ENCODE assay signal across 11 cellular contexts in the genomic region with DNA sequence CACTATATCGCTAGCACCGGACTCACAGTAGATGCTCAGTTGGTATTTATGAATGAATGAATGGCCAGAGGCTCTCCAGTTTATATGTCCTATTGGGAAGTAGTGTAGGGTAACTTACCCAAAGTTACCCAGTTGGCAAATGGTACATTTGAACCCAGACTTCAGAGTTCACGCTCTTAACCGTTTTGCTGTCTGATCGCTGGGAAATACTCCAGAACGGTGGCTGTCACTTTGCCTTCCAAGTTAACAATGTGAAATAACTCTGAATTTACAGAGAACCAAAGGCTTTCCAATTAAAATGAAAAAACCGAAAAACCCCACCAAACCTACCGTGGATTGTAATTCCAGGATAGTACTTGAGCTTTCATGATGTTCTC. TPM values are rescaled to one million over a fixed set of nuclear protein-coding genes. Genes with fewer than 3 reads are reported as not detected.
DNase-seq lines count a peak whose midpoint lies in the region; ATAC-seq and TF ChIP-seq lines count a peak whose summit lies in the region.
"Had no signal": no experiment of that assay in that cellular context is flagged by ENCODE, and none has a peak within 500 bp of the region (broad histone marks: within the 10 kb centered on the region; RNA-seq: fewer than 3 reads in every experiment).

No MANE protein-coding gene starts in this region.

- H3K4me2 ChIP-seq in DOHH2 (ENCODE audit: low read length), result peak overlapping the region; percentile 91
- peak overlapping the region; percentile 75 for H3K4me2 ChIP-seq in parathyroid adenoma (ENCODE audit: low read length)

- TF ChIP-seq CTCF in DOHH2 (IDR thresholded peaks at IDR 0.05; ENCODE audit: low read depth, low read length, poor library complexity, severe bottlenecking), result no peak
- TF ChIP-seq CTCF in parathyroid adenoma (IDR thresholded peaks at IDR 0.05), result no peak

- no peak overlapping the region for H3K9ac ChIP-seq in parathyroid adenoma

- H3K79me2 ChIP-seq in DOHH2 (ENCODE audit: control insufficient read depth, low read length) (peaks cover 66% of the 10 kb centered on the region), parathyroid adenoma (peaks cover 58% of the 10 kb centered on the region)

- H3K36me3 ChIP-seq in DOHH2 (ENCODE audit: control insufficient read depth, low read length) (peaks cover 53% of the 10 kb centered on the region), MG63 (peaks cover 48% of the 10 kb centered on the region), parathyroid adenoma (ENCODE audit: control insufficient read depth, insufficient read depth, low read length) (no peaks in the 10 kb centered on the region)
- H3K36me3 ChIP-seq in effector memory CD4-positive, alpha-beta T cell (ENCODE audit: control insufficient read depth, insufficient read depth, low read length), result no peaks in the 10 kb centered on the region
- H3K36me3 ChIP-seq: cardiac muscle cell, tibial nerve had no signal

- H2AFZ ChIP-seq in parathyroid adenoma, result no peak overlapping the region

- no peaks in the 10 kb centered on the region for H3K27me3 ChIP-seq in DOHH2 (ENCODE audit: control insufficient read depth, low read length)
- no peaks in the 10 kb centered on the region for H3K27me3 ChIP-seq in MG63
- H3K27me3 ChIP-seq in effector memory CD4-positive, alpha-beta T cell (replicated peaks; ENCODE audit: control insufficient read depth, insufficient read depth, low read length, poor library complexity, severe bottlenecking), result no peaks in the 10 kb centered on the region
- H3K27me3 ChIP-seq in parathyroid adenoma (ENCODE audit: control insufficient read depth, insufficient read depth, low read length), result no peaks in the 10 kb centered on the region
- H3K27me3 ChIP-seq: cardiac muscle cell, tibial nerve had no signal

- no peaks in the 10 kb centered on the region for H3K9me2 ChIP-seq in DOHH2 (replicated peaks; ENCODE audit: control insufficient read depth, low read length)

- no peak for ATAC-seq in HG03175 (IDR thresholded peaks at IDR 0.05; ENCODE audit: unreplicated experiment)

- no peaks in the 10 kb centered on the region for H3K9me3 ChIP-seq in DOHH2 (ENCODE audit: control insufficient read depth, insufficient read depth, low read length)
- peaks cover 6% of the 10 kb centered on the region for H3K9me3 ChIP-seq in MG63
- no peaks in the 10 kb centered on the region for H3K9me3 ChIP-seq in effector memory CD4-positive, alpha-beta T cell (ENCODE audit: control insufficient read depth, low read length)
- H3K9me3 ChIP-seq in parathyroid adenoma (ENCODE audit: control insufficient read depth, low read length), result no peaks in the 10 kb centered on the region

- H3K27ac ChIP-seq in DOHH2 (ENCODE audit: low read depth, low read length) (no peak overlapping the region), parathyroid adenoma (no peak overlapping the region)
- no peak overlapping the region for H3K27ac ChIP-seq in effector memory CD4-positive, alpha-beta T cell (ENCODE audit: insufficient read depth, low read length, poor library complexity, severe bottlenecking)
- H3K27ac ChIP-seq: cardiac muscle cell, WERI-Rb-1 had no signal

- peaks cover 26% of the 10 kb centered on the region for H4K20me1 ChIP-seq in DOHH2 (ENCODE audit: control insufficient read depth, insufficient read depth, low read depth, low read length)

- peak overlapping the region; percentile 85 for H3K4me3 ChIP-seq in DOHH2 (ENCODE audit: low read length)
- peak overlapping the region; percentile 83 for H3K4me3 ChIP-seq in MG63
- peak overlapping the region; percentile 77 for H3K4me3 ChIP-seq in effector memory CD4-positive, alpha-beta T cell (ENCODE audit: insufficient read depth, low read depth, low read length, poor library complexity, severe bottlenecking)
- no peak overlapping the region for H3K4me3 ChIP-seq in parathyroid adenoma (ENCODE audit: low read depth, low read length)

- H3F3A ChIP-seq in DOHH2 (ENCODE audit: control insufficient read depth, insufficient read depth), result no peaks in the 10 kb centered on the region

- DNase-seq in MG63, result no peak
- DNase-seq in effector memory CD4-positive, alpha-beta T cell, result no peak
- no peak for DNase-seq in activated gamma-delta T cell treated with Interleukin-2 at 50 U/mL for 16 hours
- no peak for DNase-seq in NCI-H1436 (lab: John Stamatoyannopoulos, UW)
- DNase-seq: NCI-H345, WERI-Rb-1 had no signal

- peaks cover 29% of the 10 kb centered on the region for H3K4me1 ChIP-seq in DOHH2 (ENCODE audit: control insufficient read depth, low read length)
- H3K4me1 ChIP-seq in effector memory CD4-positive, alpha-beta T cell (ENCODE audit: control insufficient read depth, insufficient read depth, low read length, poor library complexity, severe bottlenecking), result peaks cover 12% of the 10 kb centered on the region
- H3K4me1 ChIP-seq in parathyroid adenoma, result peaks cover 9% of the 10 kb centered on the region

RNA-seq across cellular contexts. Expression of a gene that starts 1.6 kb away (rescaled TPM):
- total RNA-seq in MG63 (2014; rRNA removed; shearing (Covaris generic); ENCODE audit: low replicate concordance), result 31.1 and 34.5 TPM in 2 replicates
